Comparison of ENCODE assay signal across 1 cellular context in genomic region chr11:120529214-120529613, GRCh38.
TF ChIP-seq lines count a peak whose summit lies in the region.

No MANE protein-coding gene starts in this region.

TF ChIP-seq in K562, 482 proteins besides CTCF, POLR2A, EP300 and RAD21:
- TF ChIP-seq ZNF583 (CRISPR knock-in tag; IDR thresholded peaks at IDR 0.05) = no peak
- TF ChIP-seq NCOR1 (IDR thresholded peaks at IDR 0.05) = no peak
- TF ChIP-seq RCOR1 (IDR thresholded peaks at IDR 0.05; ENCODE audit: borderline replicate concordance in 1 of 2, low read depth in 2 of 2, low read length in 2 of 2) = no peak
- TF ChIP-seq E2F1 (CRISPR knock-in tag; IDR thresholded peaks at IDR 0.05) = no peak
- TF ChIP-seq TFE3 (CRISPR knock-in tag; IDR thresholded peaks at IDR 0.05) = no peak
